Comparison of ENCODE assay signal across 36 cellular contexts in the genomic region with DNA sequence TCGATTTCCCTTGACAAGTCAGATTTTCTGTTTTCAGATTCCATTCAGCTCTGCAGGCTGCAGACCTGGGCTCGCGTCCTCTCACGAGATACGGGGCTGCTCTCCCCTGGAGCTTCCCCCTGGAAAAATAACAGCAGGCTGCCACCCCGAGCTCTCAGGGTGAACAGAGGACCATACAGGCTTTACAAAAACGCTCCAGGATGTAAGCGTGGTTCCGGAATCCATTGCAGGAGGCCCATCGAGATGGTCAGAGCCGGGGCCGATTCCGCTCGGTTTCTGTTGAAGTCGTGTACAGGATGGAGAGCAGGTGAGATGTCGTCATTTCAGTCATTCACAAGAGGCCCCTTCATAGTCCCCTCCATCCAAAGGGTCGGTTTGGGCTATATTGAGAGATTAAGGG.
"Had no signal": no experiment of that assay in that cellular context is flagged by ENCODE, and none has a peak within 500 bp of the region (broad histone marks: within the 10 kb centered on the region; RNA-seq: fewer than 3 reads in every experiment).

No MANE protein-coding gene starts in this region.

- DNase-seq: Karpas-422, Kasumi-1, KBM-7, KG1, MM.1S, MV-4-11, NCI-H1048, NCI-H1092, NCI-H1092 treated with DMSO at 0.1 percent for 48 hours, NCI-H1105, NCI-H1105 treated with DMSO at 0.1 percent for 48 hours, NCI-H1417, NCI-H1417 treated with DMSO at 0.1 percent for 48 hours, NCI-H1436, NCI-H1436 treated with DMSO at 0.1 percent for 48 hours, NCI-H146, NCI-H1694, NCI-H1694 treated with DMSO at 0.1 percent for 48 hours, NCI-H187, NCI-H187 treated with DMSO at 0.1 percent for 48 hours, NCI-H1930, NCI-H2029, NCI-H2029 treated with DMSO at 0.1 percent for 48 hours, NCI-H2081, NCI-H2081 treated with DMSO at 0.1 percent for 48 hours, NCI-H2107, NCI-H2171, NCI-H2171 treated with DMSO at 0.1 percent for 48 hours, NCI-H2227 treated with DMSO at 0.1 percent for 48 hours, NCI-H226, NCI-H345, NCI-H446, NCI-H446 treated with DMSO at 0.1 percent for 48 hours, NCI-H510A had no signal

- H3K36me3 ChIP-seq: MG63 had no signal

- H3K27me3 ChIP-seq: MG63 had no signal

- H3K4me2 ChIP-seq: KMS-11 had no signal

- H3K4me3 ChIP-seq: MG63 had no signal

- H3K9me3 ChIP-seq: MG63 had no signal

- H3K27ac ChIP-seq: KMS-11 had no signal
